In the genomic region with DNA sequence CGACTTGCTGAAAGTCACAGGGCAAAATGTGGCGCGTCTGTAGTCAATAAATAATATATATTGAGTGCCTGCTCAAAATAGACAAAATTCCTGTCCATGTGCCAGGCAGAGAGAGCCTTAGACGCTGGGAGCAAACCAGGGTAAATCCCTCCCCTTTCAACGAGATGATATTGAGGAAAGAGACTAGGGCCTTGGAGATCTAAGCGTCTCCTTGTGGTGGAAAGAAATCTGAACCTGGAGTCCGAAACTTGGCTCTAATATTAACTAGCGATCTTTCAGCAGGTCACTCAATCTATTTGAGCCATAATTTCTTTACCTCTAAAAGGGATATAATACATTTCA, we compare ENCODE assay signal across 8 cellular contexts. TPM values are rescaled to one million over a fixed set of nuclear protein-coding genes. Genes with fewer than 3 reads are reported as not detected.
A peak's percentile ranks its signal among the peaks of the same experiment; 100 is the strongest.
DNase-seq lines count a peak whose midpoint lies in the region; ATAC-seq and TF ChIP-seq lines count a peak whose summit lies in the region.

No MANE protein-coding gene starts in this region.

- intact Hi-C loops in colonic mucosa (cut with DNase I): no loop called here

- H3K4me1 ChIP-seq in ES-I3 (ENCODE audit: insufficient read depth, low read length) (peaks cover 4% of the 10 kb centered on the region; the same call in 1 of the 2 replicates), Karpas-422 (ENCODE audit: low read length) (peaks cover 43% of the 10 kb centered on the region), colonic mucosa (peaks cover 8% of the 10 kb centered on the region), neutrophil (ENCODE audit: control insufficient read depth in 1 of 2, insufficient read depth in 1 of 2, low read depth in 1 of 2, low read length in 1 of 2) (peaks cover 19 to 23% of the 10 kb centered on the region in 2 experiments)

- no peaks in the 10 kb centered on the region for H3K9me3 ChIP-seq in ES-I3 (ENCODE audit: control insufficient read depth, insufficient read depth, low read length)
- no peaks in the 10 kb centered on the region for H3K9me3 ChIP-seq in Karpas-422 (ENCODE audit: low read length)
- no peaks in the 10 kb centered on the region for H3K9me3 ChIP-seq in colonic mucosa
- no peaks in the 10 kb centered on the region for H3K9me3 ChIP-seq in neutrophil

- H3K9ac ChIP-seq in ES-I3 (ENCODE audit: low read depth, low read length): peak overlapping the region; percentile 84; the same call in 1 of the 2 replicates
- peak overlapping the region; percentile 97 for H3K9ac ChIP-seq in Karpas-422 (ENCODE audit: low read length)
- H3K9ac ChIP-seq in colonic mucosa (ENCODE audit: low read depth in 2 of 2, low read length in 2 of 2): no peak overlapping the region

- no peak overlapping the region; the same call in 1 of the 2 replicates for H3K27ac ChIP-seq in Karpas-422 (ENCODE audit: low read length)
- peak overlapping the region; percentile 94 for H3K27ac ChIP-seq in colonic mucosa
- H3K27ac ChIP-seq in neutrophil: peak overlapping the region; percentile 97

- H3K27me3 ChIP-seq in Karpas-422 (ENCODE audit: low read length) (no peaks in the 10 kb centered on the region), colonic mucosa (no peaks in the 10 kb centered on the region), neutrophil (no peaks in the 10 kb centered on the region)

- peaks cover 15% of the 10 kb centered on the region for H4K20me1 ChIP-seq in Karpas-422 (ENCODE audit: insufficient read depth, low read depth, low read length)

- H3K4me3 ChIP-seq in Karpas-422 (ENCODE audit: low read length) (peak overlapping the region; percentile 94), colonic mucosa (peak overlapping the region; percentile 84), neutrophil (ENCODE audit: low read depth in 1 of 2, low read length in 1 of 2) (peak overlapping the region; percentile 98 to 99)

- TF ChIP-seq CTCF in colonic mucosa (IDR thresholded peaks at IDR 0.05) (no peak), neutrophil (IDR thresholded peaks at IDR 0.05) (no peak)

- peaks cover 8% of the 10 kb centered on the region; the same call in 1 of the 2 replicates for H3K36me3 ChIP-seq in ES-I3 (ENCODE audit: insufficient read depth, low read length)
- H3K36me3 ChIP-seq in Karpas-422 (ENCODE audit: insufficient read depth, low read length): peaks cover 13% of the 10 kb centered on the region; the same call in 1 of the 2 replicates
- no peaks in the 10 kb centered on the region for H3K36me3 ChIP-seq in colonic mucosa
- peaks cover 8% of the 10 kb centered on the region for H3K36me3 ChIP-seq in neutrophil

- DNase-seq in Karpas-422 (no peak), colonic mucosa (no peak), superior temporal gyrus (ENCODE audit: extremely low spot score) (no peak), midbrain (lab: John Stamatoyannopoulos, UW) (no peak)
- DNase-seq in activated CD8-positive, alpha-beta memory T cell treated with anti-CD3 and anti-CD28 coated beads, Interleukin-2, amount 50 U/mL, for 48 hours: no peak

- H2AFZ ChIP-seq in Karpas-422 (ENCODE audit: low read length): peak overlapping the region; percentile 41; the same call in 1 of the 2 replicates

- H3K9me2 ChIP-seq in Karpas-422 (replicated peaks; ENCODE audit: insufficient read depth, low read length): no peaks in the 10 kb centered on the region

- no peak for ATAC-seq in HG02973 (IDR thresholded peaks at IDR 0.05; ENCODE audit: unreplicated experiment)

- peak overlapping the region; percentile 97 for H3K4me2 ChIP-seq in Karpas-422 (ENCODE audit: low read depth, low read length, poor library complexity, severe bottlenecking)

- peaks cover 43% of the 10 kb centered on the region for H3K79me2 ChIP-seq in Karpas-422 (ENCODE audit: low read length)

RNA-seq across cellular contexts. Expression of a gene that starts 0.3 kb away (rescaled TPM):
- total RNA-seq in Karpas-422 (2014; rRNA removed; shearing (Covaris generic); ENCODE audit: low replicate concordance): 27.2 and 42.0 TPM in 2 replicates
- total RNA-seq in colonic mucosa: 10 to 100 TPM; 34.2 to 34.3 TPM

RNA-seq across cellular contexts. Expression of a gene that starts 12.4 kb away (rescaled TPM):
- total RNA-seq in Karpas-422 (2014; rRNA removed; shearing (Covaris generic); ENCODE audit: low replicate concordance): 61.8 and 87.2 TPM in 2 replicates
- 10 to 100 TPM; 36.0 to 68.7 TPM for total RNA-seq in colonic mucosa

Comparison
In these comparisons a context has a peak if more than half of its experiments do, and no peak if none do; other contexts are left out.
1. H3K9ac ChIP-seq: peak in ES-I3 (single experiment) and Karpas-422 (single experiment); none in colonic mucosa (0 of 2).
2. Peak in every context shown above with its lines, with median percentiles within 50 percentile points of each other: H3K4me3 ChIP-seq.